Comparison of ENCODE assay signal across 7 cellular contexts in the genomic region with DNA sequence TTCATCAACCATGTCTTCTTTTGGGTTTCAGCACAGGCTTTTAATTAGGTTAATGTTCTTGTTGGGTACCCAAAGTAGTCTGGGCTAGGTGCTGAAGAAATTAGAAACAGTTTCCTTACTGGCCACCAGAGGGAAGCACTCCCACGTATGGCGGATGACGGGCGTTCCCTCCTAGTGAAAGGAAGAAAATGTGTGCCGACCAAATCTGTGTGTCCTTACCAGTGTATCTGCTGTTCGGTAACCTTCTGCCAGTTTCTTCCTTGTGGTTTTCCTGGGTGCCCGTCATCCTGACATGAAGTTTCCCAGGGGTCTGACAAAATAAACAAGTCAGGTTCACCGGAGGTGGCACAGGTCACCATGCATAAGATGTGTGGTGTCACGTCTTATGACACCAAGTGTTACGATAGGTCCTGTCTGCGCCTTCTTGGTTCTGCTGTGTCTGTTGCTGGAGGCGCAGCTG. TPM values are rescaled to one million over a fixed set of nuclear protein-coding genes. Genes with fewer than 3 reads are reported as not detected.
DNase-seq lines count a peak whose midpoint lies in the region; ATAC-seq, FAIRE-seq and TF ChIP-seq lines count a peak whose summit lies in the region.

No MANE protein-coding gene starts in this region.

- FAIRE-seq in pancreas (lab: Jason Lieb, UNC) = no peak

- intact Hi-C loops in pancreas (cut with DNase I) (no loop called here), vagina (cut with DNase I) (no loop called here)

- peak; percentile 4 for DNase-seq in KG1 (lab: John Stamatoyannopoulos, UW)
- DNase-seq in RPMI8226 = peak; percentile 50
- DNase-seq in activated T-helper 1 cell treated with anti-CD3 and anti-CD28 coated beads, Interleukin-2, amount 50 U/mL, for 16 hours (ENCODE audit: low read depth in 1 of 2, low spot score in 1 of 2) = peak; percentile 9 to 23
- DNase-seq in foreskin keratinocyte = peak; percentile 21 to 30
- DNase-seq in pancreas = peak in 3 of 6 donors; percentile 11 to 48 (median 37)
- no peak for DNase-seq in vagina (ENCODE audit: extremely low spot score in 2 of 2)

- no peaks in the 10 kb centered on the region for H3K27me3 ChIP-seq in foreskin keratinocyte
- no peaks in the 10 kb centered on the region for H3K27me3 ChIP-seq in pancreas
- H3K27me3 ChIP-seq in vagina = no peaks in the 10 kb centered on the region

- TF ChIP-seq POLR2A in vagina (IDR thresholded peaks at IDR 0.05) = no peak

- H3K36me3 ChIP-seq in pancreas (peaks cover 0 to 16% (median 4%) of the 10 kb centered on the region in 3 donors), vagina (peaks cover 0 to 60% of the 10 kb centered on the region in 2 donors)

- ATAC-seq in foreskin keratinocyte (peak; percentile 88), pancreas (peak; percentile 86 to 97 (median 95))

- H3K4me3 ChIP-seq in pancreas (no peak overlapping the region), vagina (no peak overlapping the region)

- WGBS in pancreas, 2 donors = 34 to 38% methylated on average over 12 of the region's 12 CpGs

- H3K9me3 ChIP-seq in pancreas (no peaks in the 10 kb centered on the region), vagina (no peaks in the 10 kb centered on the region)

- no peak overlapping the region for H3K27ac ChIP-seq in foreskin keratinocyte
- H3K27ac ChIP-seq in pancreas = no peak overlapping the region
- no peak overlapping the region for H3K27ac ChIP-seq in vagina

- no peaks in the 10 kb centered on the region for H3K4me1 ChIP-seq in foreskin keratinocyte
- no peaks in the 10 kb centered on the region for H3K4me1 ChIP-seq in pancreas
- H3K4me1 ChIP-seq in vagina = no peaks in the 10 kb centered on the region

- TF ChIP-seq CTCF in GM12872 (IDR thresholded peaks at IDR 0.05; ENCODE audit: insufficient read depth, low read depth, low read length) (peak; percentile 89), foreskin keratinocyte (conservative IDR thresholded peaks at IDR 0.05) (peak; percentile 85), pancreas (IDR thresholded peaks at IDR 0.05) (peak; percentile 40 to 81 (median 68)), vagina (IDR thresholded peaks at IDR 0.05) (peak; percentile 25 to 75 (median 44))

RNA-seq across cellular contexts. Expression of a gene that starts 6.0 kb away (rescaled TPM):
- total RNA-seq in foreskin keratinocyte (not detected in 2 replicates), pancreas (not detected), vagina (not detected)
- polyA plus RNA-seq in foreskin keratinocyte (not detected in 2 replicates), pancreas (not detected)

RNA-seq across cellular contexts. Expression of a gene that starts 45.0 kb away (rescaled TPM):
- total RNA-seq in foreskin keratinocyte = 6.9 and 7.6 TPM in 2 replicates
- 3.9 and 4.1 TPM in 2 replicates for polyA plus RNA-seq in foreskin keratinocyte
- 1 to 10 TPM; 3.0 to 5.6 (median 3.6) TPM for total RNA-seq in pancreas
- polyA plus RNA-seq in pancreas = 1 to 10 TPM; 4.3 to 6.1 TPM
- total RNA-seq in vagina = 9.6 TPM

Comparison
In these comparisons a context has a peak if more than half of its experiments do, and no peak if none do; other contexts are left out.
1. DNase-seq: peak in KG1 (single experiment), RPMI8226 (single experiment), activated T-helper 1 cell treated with anti-CD3 and anti-CD28 coated beads, Interleukin-2, amount 50 U/mL, for 16 hours (2 of 2) and foreskin keratinocyte (2 of 2); none in vagina (0 of 2).
2. Peak in every context shown above with its lines, with median percentiles within 50 percentile points of each other: CTCF ChIP-seq.